In genomic region chr18:56728741-56729140, GRCh38 we compare ENCODE assay signal across 16 cellular contexts.
DNase-seq lines count a peak whose midpoint lies in the region; ATAC-seq and FAIRE-seq lines count a peak whose summit lies in the region.
"Had no signal": no experiment of that assay in that cellular context is flagged by ENCODE, and none has a peak within 500 bp of the region (broad histone marks: within the 10 kb centered on the region; RNA-seq: fewer than 3 reads in every experiment).

No MANE protein-coding gene starts in this region.

- H3K27me3 Mint-ChIP-seq in stimulated activated naive CD8-positive, alpha-beta T cell treated with anti-CD3 and anti-CD28 coated beads, Interleukin-15, Interleukin-2, amounts not matched to agents 100 ng/mL and 50 ng/mL, for 24 hours, result no peaks in the 10 kb centered on the region
- no peaks in the 10 kb centered on the region for H3K27me3 Mint-ChIP-seq in activated T-helper 17 cell treated with anti-CD3 and anti-CD28 coated beads, Interleukin-2, amount 50 U/mL, for 72 hours
- H3K27me3 Mint-ChIP-seq: B cell; CD8-positive, alpha-beta memory T cell had no signal

- H3K9ac ChIP-seq in mesenchymal stem cell (ENCODE audit: low read length), result no peak overlapping the region
- H3K9ac ChIP-seq: BLaER1 treated with 17β-estradiol and CSF1 and Interleukin-3, amounts not matched to agents 10 nM and 100 nM had no signal

- 98% methylated on average over 3 of the region's 3 CpGs for WGBS in mesenchymal stem cell
- WGBS in small intestine, 3 donors, result 16 to 68% (median 55%) methylated on average over 3 of the region's 3 CpGs

- H3K4me3 Mint-ChIP-seq in stimulated activated naive CD8-positive, alpha-beta T cell treated with anti-CD3 and anti-CD28 coated beads, Interleukin-15, Interleukin-2, amounts not matched to agents 100 ng/mL and 50 ng/mL, for 24 hours, result no peak overlapping the region
- no peak overlapping the region for H3K4me3 Mint-ChIP-seq in activated T-helper 17 cell treated with anti-CD3 and anti-CD28 coated beads, Interleukin-2, amount 50 U/mL, for 72 hours
- H3K4me3 Mint-ChIP-seq: B cell; CD8-positive, alpha-beta memory T cell; H9 had no signal

- H3K4ac ChIP-seq in mesenchymal stem cell (ENCODE audit: low read depth in 1 of 2, low read length in 2 of 2), result no peak overlapping the region

- no peak overlapping the region for H3K4me2 ChIP-seq in mesenchymal stem cell (ENCODE audit: low read length, poor library complexity, severe bottlenecking)
- H3K4me2 ChIP-seq: BLaER1 treated with 17β-estradiol and CSF1 and Interleukin-3, amounts not matched to agents 10 nM and 100 nM had no signal

- H2BK5ac ChIP-seq in mesenchymal stem cell (ENCODE audit: low read depth, low read length, poor library complexity, severe bottlenecking), result no peak overlapping the region

- no peak for FAIRE-seq in small intestine (lab: Jason Lieb, UNC)
- FAIRE-seq: H1, HTR-8/SVneo had no signal

- H3K36me3 Mint-ChIP-seq in stimulated activated naive CD8-positive, alpha-beta T cell treated with anti-CD3 and anti-CD28 coated beads, Interleukin-15, Interleukin-2, amounts not matched to agents 100 ng/mL and 50 ng/mL, for 24 hours (ENCODE audit: low read depth), result peaks cover 64% of the 10 kb centered on the region
- peaks cover 67% of the 10 kb centered on the region for H3K36me3 Mint-ChIP-seq in activated T-helper 17 cell treated with anti-CD3 and anti-CD28 coated beads, Interleukin-2, amount 50 U/mL, for 72 hours (ENCODE audit: low read depth)

- peaks cover 5% of the 10 kb centered on the region for H3K9me3 Mint-ChIP-seq in stimulated activated naive CD8-positive, alpha-beta T cell treated with anti-CD3 and anti-CD28 coated beads, Interleukin-15, Interleukin-2, amounts not matched to agents 100 ng/mL and 50 ng/mL, for 24 hours
- H3K9me3 Mint-ChIP-seq in activated T-helper 17 cell treated with anti-CD3 and anti-CD28 coated beads, Interleukin-2, amount 50 U/mL, for 72 hours, result peaks cover 3% of the 10 kb centered on the region

- ATAC-seq in stimulated activated naive CD8-positive, alpha-beta T cell treated with anti-CD3 and anti-CD28 coated beads, Interleukin-15, Interleukin-2, amounts not matched to agents 100 U/mL and 50 U/mL, for 24 hours, result no peak
- ATAC-seq in activated T-helper 17 cell treated with anti-CD3 and anti-CD28 coated beads, Interleukin-2, amount 50 U/mL, for 72 hours (replicated peaks), result no peak

- no peak overlapping the region for H2BK120ac ChIP-seq in mesenchymal stem cell (ENCODE audit: low read depth, low read length)

- H3K36me3 ChIP-seq in mesenchymal stem cell (ENCODE audit: control insufficient read depth in 1 of 2, insufficient read depth in 2 of 2, low read depth in 1 of 2, low read length in 2 of 2), result peaks cover 4 to 17% of the 10 kb centered on the region in 2 experiments
- peaks cover 0 to 2% of the 10 kb centered on the region in 2 donors for H3K36me3 ChIP-seq in small intestine (ENCODE audit: control insufficient read depth in 2 of 2, insufficient read depth in 2 of 2, low read length in 2 of 2)

- H3K4me3 ChIP-seq in mesenchymal stem cell (ENCODE audit: insufficient read depth in 1 of 2, low read depth in 1 of 2, low read length in 2 of 2) (no peak overlapping the region), small intestine (ENCODE audit: low read depth in 1 of 2, low read length in 2 of 2) (no peak overlapping the region)
- H3K4me3 ChIP-seq: BLaER1 treated with 17β-estradiol and CSF1 and Interleukin-3, amounts not matched to agents 10 nM and 100 nM had no signal

- H3K4me1 ChIP-seq in mesenchymal stem cell (ENCODE audit: control insufficient read depth, insufficient read depth, low read depth, low read length), result no peaks in the 10 kb centered on the region
- no peaks in the 10 kb centered on the region for H3K4me1 ChIP-seq in small intestine (ENCODE audit: control insufficient read depth in 2 of 2, insufficient read depth in 1 of 2, low read depth in 1 of 2, low read length in 1 of 2)
- H3K4me1 ChIP-seq: BLaER1 treated with 17β-estradiol and CSF1 and Interleukin-3, amounts not matched to agents 10 nM and 100 nM had no signal

- H2AK5ac ChIP-seq in mesenchymal stem cell (ENCODE audit: low read length, severe bottlenecking), result no peak overlapping the region

- H2AFZ ChIP-seq in mesenchymal stem cell (ENCODE audit: low read depth, low read length), result no peak overlapping the region

- peak overlapping the region; percentile 12 for H4K8ac ChIP-seq in mesenchymal stem cell (ENCODE audit: low read length)

- H3K18ac ChIP-seq in mesenchymal stem cell (ENCODE audit: low read depth in 1 of 2, low read length in 2 of 2), result no peak overlapping the region

- peaks cover 21% of the 10 kb centered on the region for H3K4me1 Mint-ChIP-seq in stimulated activated naive CD8-positive, alpha-beta T cell treated with anti-CD3 and anti-CD28 coated beads, Interleukin-15, Interleukin-2, amounts not matched to agents 100 ng/mL and 50 ng/mL, for 24 hours (ENCODE audit: low read depth)
- H3K4me1 Mint-ChIP-seq in activated T-helper 17 cell treated with anti-CD3 and anti-CD28 coated beads, Interleukin-2, amount 50 U/mL, for 72 hours, result peaks cover 26% of the 10 kb centered on the region
- H3K4me1 Mint-ChIP-seq: B cell had no signal

- no peak overlapping the region for H2BK12ac ChIP-seq in mesenchymal stem cell (ENCODE audit: low read length in 2 of 2)

- peaks cover 3% of the 10 kb centered on the region for H3K79me1 ChIP-seq in mesenchymal stem cell (replicated peaks; ENCODE audit: low read length, poor library complexity, severe bottlenecking)

- H3K27ac Mint-ChIP-seq in stimulated activated naive CD8-positive, alpha-beta T cell treated with anti-CD3 and anti-CD28 coated beads, Interleukin-15, Interleukin-2, amounts not matched to agents 100 ng/mL and 50 ng/mL, for 24 hours, result peak overlapping the region; percentile 2
- peak overlapping the region; percentile 83 for H3K27ac Mint-ChIP-seq in activated T-helper 17 cell treated with anti-CD3 and anti-CD28 coated beads, Interleukin-2, amount 50 U/mL, for 72 hours
- H3K27ac Mint-ChIP-seq: B cell had no signal

- H3K9me3 ChIP-seq in mesenchymal stem cell (ENCODE audit: control insufficient read depth, low read length) (no peaks in the 10 kb centered on the region), small intestine (ENCODE audit: control insufficient read depth, low read depth) (no peaks in the 10 kb centered on the region)

- no peak overlapping the region for H2BK15ac ChIP-seq in mesenchymal stem cell (ENCODE audit: low read depth, poor library complexity, severe bottlenecking)

- H3K27me3 ChIP-seq in mesenchymal stem cell (ENCODE audit: control insufficient read depth in 1 of 2, insufficient read depth in 1 of 2, low read length in 2 of 2) (no peaks in the 10 kb centered on the region), small intestine (ENCODE audit: control insufficient read depth in 2 of 2, insufficient read depth in 2 of 2, low read length in 2 of 2) (no peaks in the 10 kb centered on the region)
- H3K27me3 ChIP-seq: BLaER1 treated with 17β-estradiol and CSF1 and Interleukin-3, amounts not matched to agents 10 nM and 100 nM had no signal

- DNase-seq in stimulated activated naive CD8-positive, alpha-beta T cell treated with anti-CD3 and anti-CD28 coated beads, Interleukin-15, Interleukin-2, amounts not matched to agents 100 U/mL and 50 U/mL, for 24 hours, result no peak
- DNase-seq in mesenchymal stem cell (no peak), small intestine (peak; percentile 86), caudate nucleus (lab: John Stamatoyannopoulos, UW) (no peak), anterior cingulate cortex (lab: John Stamatoyannopoulos, UW) (no peak)
- DNase-seq in central memory CD4-positive, alpha-beta T cell, result no peak
- DNase-seq: CD8-positive, alpha-beta memory T cell; COR-L47; H9; IMR-90 had no signal

- H4K91ac ChIP-seq in mesenchymal stem cell (ENCODE audit: low read length), result no peak overlapping the region

- H3K27ac ChIP-seq in mesenchymal stem cell (ENCODE audit: low read length, poor library complexity, severe bottlenecking) (no peak overlapping the region), small intestine (ENCODE audit: low read depth in 1 of 2, low read length in 1 of 2) (no peak overlapping the region), caudate nucleus (ENCODE audit: low read depth, low read length) (no peak overlapping the region)
- H3K27ac ChIP-seq: BLaER1 treated with 17β-estradiol and CSF1 and Interleukin-3, amounts not matched to agents 10 nM and 100 nM had no signal

- no peak overlapping the region for H3K23ac ChIP-seq in mesenchymal stem cell (ENCODE audit: low read length in 2 of 2)

- H3K14ac ChIP-seq in mesenchymal stem cell (ENCODE audit: low read length in 2 of 2), result no peak overlapping the region
